8 cellular contexts compared by ENCODE assay signal in genomic region chrX:79413009-79413408, GRCh38. TPM values are rescaled to one million over a fixed set of nuclear protein-coding genes. Genes with fewer than 3 reads are reported as not detected.
DNase-seq lines count a peak whose midpoint lies in the region; ATAC-seq and TF ChIP-seq lines count a peak whose summit lies in the region.

No MANE protein-coding gene starts in this region.

- H3K4me3 ChIP-seq in SK-N-MC (peak overlapping the region; percentile 70), fibroblast of pulmonary artery (replicated peaks; ENCODE audit: low read depth, low read length) (peak overlapping the region; percentile 44), spleen (peak overlapping the region in 1 of 8 donors; percentile 40)

- 3 to 14% (median 9%) methylated on average over 4 of the region's 4 CpGs for WGBS in spleen, 5 donors

- no peak for DNase-seq in activated T-cell treated with anti-CD3 and anti-CD28 coated beads, Interleukin-2, amount 50 U/mL, for 24 hours
- DNase-seq in activated T-cell treated with anti-CD3 and anti-CD28 coated beads, Interleukin-2, amount 50 U/mL, for 48 hours, result no peak
- peak; percentile 70 for DNase-seq in SK-N-MC (ENCODE audit: low read depth, low spot score)
- DNase-seq in fibroblast of pulmonary artery (ENCODE audit: low read depth), result peak; percentile 29
- DNase-seq in spleen, result no peak
- DNase-seq in NCI-H1092 (lab: John Stamatoyannopoulos, UW), result no peak
- no peak for DNase-seq in stimulated activated CD4-positive, alpha-beta T cell treated with anti-CD3 and anti-CD28 coated beads, Interleukin-1b, Interleukin-23, amount 100 ng/mL, for 48 hours

- H3K4me1 Mint-ChIP-seq in activated T-cell treated with anti-CD3 and anti-CD28 coated beads, Interleukin-2, amount 50 U/mL, for 24 hours (ENCODE audit: low read depth), result peaks cover 28% of the 10 kb centered on the region

- H3K9ac ChIP-seq in SK-N-MC (ENCODE audit: insufficient read length), result peak overlapping the region; percentile 71

- intact Hi-C loops in spleen (cut with DNase I; ENCODE audit: low total_unique reads), result no loop called here

- TF ChIP-seq CTCF in fibroblast of pulmonary artery (IDR thresholded peaks at IDR 0.05; ENCODE audit: low read length, missing control alignments) (peak; percentile 27), spleen (IDR thresholded peaks at IDR 0.05 in 8 of 11, conservative IDR thresholded peaks at IDR 0.05 in 3 of 11) (peak in 7 of 11 experiments; percentile 8 to 35 (median 16))

- no peaks in the 10 kb centered on the region for H3K36me3 ChIP-seq in SK-N-MC (ENCODE audit: insufficient read depth, low read length)
- H3K36me3 ChIP-seq in spleen, result no peaks in the 10 kb centered on the region

- no peaks in the 10 kb centered on the region for H3K9me3 Mint-ChIP-seq in activated T-cell treated with anti-CD3 and anti-CD28 coated beads, Interleukin-2, amount 50 U/mL, for 24 hours

- H3K27ac Mint-ChIP-seq in activated T-cell treated with anti-CD3 and anti-CD28 coated beads, Interleukin-2, amount 50 U/mL, for 24 hours, result peak overlapping the region; percentile 69

- H3K27ac ChIP-seq in SK-N-MC (peak overlapping the region; percentile 91), spleen (no peak overlapping the region)

- no peaks in the 10 kb centered on the region for H3K36me3 Mint-ChIP-seq in activated T-cell treated with anti-CD3 and anti-CD28 coated beads, Interleukin-2, amount 50 U/mL, for 24 hours (ENCODE audit: low read depth)

- ATAC-seq in GM21423 (IDR thresholded peaks at IDR 0.05; ENCODE audit: unreplicated experiment), result no peak

- H3K27me3 Mint-ChIP-seq in activated T-cell treated with anti-CD3 and anti-CD28 coated beads, Interleukin-2, amount 50 U/mL, for 24 hours, result peaks cover 11% of the 10 kb centered on the region

- peak overlapping the region; percentile 69 for H3K4me3 Mint-ChIP-seq in activated T-cell treated with anti-CD3 and anti-CD28 coated beads, Interleukin-2, amount 50 U/mL, for 24 hours

- TF ChIP-seq POLR2A in spleen (IDR thresholded peaks at IDR 0.05), result no peak

- no peaks in the 10 kb centered on the region for H3K4me1 ChIP-seq in spleen

- no peaks in the 10 kb centered on the region for H3K9me3 ChIP-seq in SK-N-MC (ENCODE audit: low read depth, low read length)
- H3K9me3 ChIP-seq in spleen, result no peaks in the 10 kb centered on the region

- H3K27me3 ChIP-seq in spleen (replicated peaks in 1 of 7), result no peaks in the 10 kb centered on the region

RNA-seq across cellular contexts. Expression of gene ITM2A, which starts 45.9 kb away (rescaled TPM):
- 10 to 100 TPM; 16.0 to 35.7 (median 28.2) TPM for total RNA-seq in spleen
- 10 to 100 TPM; 12.6 to 22.6 (median 17.2) TPM for polyA plus RNA-seq in spleen

Comparison
In these comparisons a context has a peak if more than half of its experiments do, and no peak if none do; other contexts are left out.
1. DNase-seq: peak in SK-N-MC (single experiment) and fibroblast of pulmonary artery (single experiment); none in activated T-cell treated with anti-CD3 and anti-CD28 coated beads, Interleukin-2, amount 50 U/mL, for 24 hours (single experiment), activated T-cell treated with anti-CD3 and anti-CD28 coated beads, Interleukin-2, amount 50 U/mL, for 48 hours (0 of 2), spleen (single experiment), NCI-H1092 (single experiment) and stimulated activated CD4-positive, alpha-beta T cell treated with anti-CD3 and anti-CD28 coated beads, Interleukin-1b, Interleukin-23, amount 100 ng/mL, for 48 hours (single experiment).